1 cellular context compared by ENCODE assay signal in the genomic region with DNA sequence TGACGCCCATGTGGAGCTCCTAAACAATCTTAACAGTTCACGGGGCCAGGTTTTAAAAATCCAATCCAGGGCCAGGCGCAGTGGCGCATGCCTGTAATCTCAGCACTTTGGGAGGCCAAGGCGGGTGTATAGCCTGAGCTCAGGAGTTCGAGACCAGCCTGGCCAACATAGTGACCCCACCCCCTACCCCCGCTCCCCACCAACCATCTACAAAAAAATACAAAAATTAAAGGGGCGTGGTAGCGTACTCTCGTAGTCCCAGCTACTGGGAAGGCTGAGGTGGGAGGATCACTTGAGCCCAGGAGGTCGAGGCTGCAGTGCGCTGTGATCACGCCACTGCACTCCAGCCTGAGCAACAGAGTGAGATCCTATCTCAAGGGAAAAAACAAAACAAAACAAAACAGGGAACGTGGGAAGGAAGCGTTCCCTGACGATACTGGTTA.
TF ChIP-seq lines count a peak whose summit lies in the region.

No MANE protein-coding gene starts in this region.

TF ChIP-seq in endothelial cell of umbilical vein, 7 proteins besides CTCF, POLR2A, EP300 and RAD21:
- TF ChIP-seq, protein P1, sequence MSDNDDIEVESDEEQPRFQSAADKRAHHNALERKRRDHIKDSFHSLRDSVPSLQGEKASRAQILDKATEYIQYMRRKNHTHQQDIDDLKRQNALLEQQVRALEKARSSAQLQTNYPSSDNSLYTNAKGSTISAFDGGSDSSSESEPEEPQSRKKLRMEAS (IDR thresholded peaks at IDR 0.05; ENCODE audit: insufficient read depth, insufficient read length) = no peak
TF ChIP-seq in endothelial cell of umbilical vein: peak in this region for 0.
